16 cellular contexts compared by ENCODE assay signal in the genomic region with DNA sequence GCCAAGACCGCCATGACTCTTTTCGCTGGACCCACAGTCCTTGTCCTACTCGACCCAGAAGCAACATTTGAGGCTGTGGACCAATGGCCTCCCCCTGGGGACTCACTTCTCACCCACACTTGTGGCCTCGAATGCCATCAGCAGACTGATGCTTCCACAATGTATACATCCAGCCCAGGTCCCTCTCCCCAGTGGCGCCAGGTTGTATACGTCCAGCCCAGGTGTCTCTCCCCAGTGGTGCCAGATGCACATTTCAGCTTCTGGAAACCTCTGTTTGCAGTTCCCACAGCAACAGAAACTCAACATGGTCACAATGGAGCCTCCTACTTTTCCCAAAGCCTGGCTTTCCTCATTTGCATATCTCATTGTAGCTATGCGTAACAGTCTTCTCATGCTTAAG.
DNase-seq lines count a peak whose midpoint lies in the region; TF ChIP-seq lines count a peak whose summit lies in the region.
"Had no signal": no experiment of that assay in that cellular context is flagged by ENCODE, and none has a peak within 500 bp of the region (broad histone marks: within the 10 kb centered on the region; RNA-seq: fewer than 3 reads in every experiment).

No MANE protein-coding gene starts in this region.

- DNase-seq in NCI-H526 (lab: John Stamatoyannopoulos, UW) (peak; percentile 84 to 94), NCI-H526 treated with DMSO at 0.1 percent for 48 hours (lab: John Stamatoyannopoulos, UW) (peak; percentile 84), mesenchymal stem cell (no peak), RWPE1 (ENCODE audit: low spot score) (no peak), Kasumi-1 (lab: John Stamatoyannopoulos, UW) (no peak), cerebellum (ENCODE audit: low spot score) (no peak)
- DNase-seq: Caco-2; CD4-positive, CD25-positive, alpha-beta regulatory T cell; CD8-positive, alpha-beta T cell; DMS 273 treated with DMSO at 0.1 percent for 48 hours; DMS79 treated with DMSO at 0.1 percent for 48 hours; GF-D8; H9 had no signal

- no peak overlapping the region for H2BK5ac ChIP-seq in mesenchymal stem cell (ENCODE audit: low read depth, low read length, poor library complexity, severe bottlenecking)

- no peak overlapping the region for H3K23ac ChIP-seq in mesenchymal stem cell (ENCODE audit: low read length in 2 of 2)

- no peaks in the 10 kb centered on the region for H3K36me3 ChIP-seq in mesenchymal stem cell (ENCODE audit: control insufficient read depth in 1 of 2, insufficient read depth in 2 of 2, low read depth in 1 of 2, low read length in 2 of 2)
- H3K36me3 ChIP-seq: BLaER1 had no signal

- H2BK15ac ChIP-seq in mesenchymal stem cell (ENCODE audit: low read depth, poor library complexity, severe bottlenecking), result peak overlapping the region; percentile 7

- H4K91ac ChIP-seq in mesenchymal stem cell (ENCODE audit: low read length), result no peak overlapping the region

- H3K4me1 ChIP-seq in mesenchymal stem cell (ENCODE audit: control insufficient read depth, insufficient read depth, low read depth, low read length), result no peaks in the 10 kb centered on the region
- H3K4me1 ChIP-seq: BLaER1, Caco-2 had no signal

- H3K4me2 ChIP-seq in mesenchymal stem cell (ENCODE audit: low read length, poor library complexity, severe bottlenecking), result no peak overlapping the region
- H3K4me2 ChIP-seq: BLaER1, GM23338 had no signal

- H2BK12ac ChIP-seq in mesenchymal stem cell (ENCODE audit: low read length in 2 of 2), result no peak overlapping the region

- no peak overlapping the region for H3K18ac ChIP-seq in mesenchymal stem cell (ENCODE audit: low read depth in 1 of 2, low read length in 2 of 2)

- no peak overlapping the region for H2AFZ ChIP-seq in mesenchymal stem cell (ENCODE audit: low read depth, low read length)
- H2AFZ ChIP-seq: GM23338 had no signal

- CTCF ChIA-PET in RWPE1 (lab: Yijun Ruan, JAX), result no interaction called here

- H2BK120ac ChIP-seq in mesenchymal stem cell (ENCODE audit: low read depth, low read length), result no peak overlapping the region

- no peak overlapping the region for H3K9ac ChIP-seq in mesenchymal stem cell (ENCODE audit: low read length)
- H3K9ac ChIP-seq: BLaER1 had no signal

- H3K9me3 ChIP-seq in mesenchymal stem cell (ENCODE audit: control insufficient read depth, low read length), result no peaks in the 10 kb centered on the region
- H3K9me3 ChIP-seq: BLaER1, Caco-2 had no signal

- H3K27ac ChIP-seq in mesenchymal stem cell (ENCODE audit: low read length, poor library complexity, severe bottlenecking), result no peak overlapping the region
- H3K27ac ChIP-seq in RWPE1, result no peak overlapping the region
- H3K27ac ChIP-seq: BLaER1, C4-2B had no signal

- H3K27me3 ChIP-seq in mesenchymal stem cell (ENCODE audit: control insufficient read depth in 1 of 2, insufficient read depth in 1 of 2, low read length in 2 of 2), result no peaks in the 10 kb centered on the region
- H3K27me3 ChIP-seq: BLaER1 had no signal

- no peak for TF ChIP-seq CTCF in RWPE1 (conservative IDR thresholded peaks at IDR 0.05; ENCODE audit: low read depth)

- POLR2A ChIA-PET in RWPE1 (lab: Yijun Ruan, JAX; ENCODE audit: low non-redundant PET), result no interaction called here

- WGBS in mesenchymal stem cell, result 70% methylated on average over 7 of the region's 7 CpGs

- H3K4ac ChIP-seq in mesenchymal stem cell (ENCODE audit: low read depth in 1 of 2, low read length in 2 of 2), result no peak overlapping the region

- H3K79me1 ChIP-seq in mesenchymal stem cell (replicated peaks; ENCODE audit: low read length, poor library complexity, severe bottlenecking), result no peaks in the 10 kb centered on the region

- no peak overlapping the region for H3K14ac ChIP-seq in mesenchymal stem cell (ENCODE audit: low read length in 2 of 2)

- H4K8ac ChIP-seq in mesenchymal stem cell (ENCODE audit: low read length), result no peak overlapping the region

- no peak overlapping the region for H2AK5ac ChIP-seq in mesenchymal stem cell (ENCODE audit: low read length, severe bottlenecking)

- no peak overlapping the region for H3K4me3 ChIP-seq in mesenchymal stem cell (ENCODE audit: insufficient read depth in 1 of 2, low read depth in 1 of 2, low read length in 2 of 2)
- H3K4me3 ChIP-seq: BLaER1, GM23338 had no signal

Comparison
In these comparisons a context has a peak if more than half of its experiments do, and no peak if none do; other contexts are left out.
1. DNase-seq: peak in NCI-H526 (2 of 2) and NCI-H526 treated with DMSO at 0.1 percent for 48 hours (single experiment); none in mesenchymal stem cell (single experiment), RWPE1 (single experiment), Kasumi-1 (0 of 2) and cerebellum (single experiment).